ENCODE assay signal across 8 cellular contexts in genomic region chr17:5077781-5078105, GRCh38.
DNase-seq lines count a peak whose midpoint lies in the region; ATAC-seq and TF ChIP-seq lines count a peak whose summit lies in the region.

No MANE protein-coding gene starts in this region.

- H3K27ac Mint-ChIP-seq in activated naive CD8-positive, alpha-beta T cell treated with anti-CD3 and anti-CD28 coated beads, Interleukin-2, amount 50 U/mL, for 24 hours, result peak overlapping the region; percentile 90
- H3K27ac Mint-ChIP-seq in stimulated activated naive B cell treated with anti-CD40 and anti-IgM and Interleukin-4, amounts not matched to agents 10 μg/mL and 1 μg/mL and 100 μg/mL, for 72 hours, result peak overlapping the region; percentile 99

- H3K9me3 ChIP-seq in iPS-15b (ENCODE audit: control insufficient read depth, insufficient read depth, low read length), result no peaks in the 10 kb centered on the region

- no peak for ATAC-seq in activated naive CD8-positive, alpha-beta T cell treated with anti-CD3 and anti-CD28 coated beads, Interleukin-2, amount 50 U/mL, for 24 hours
- ATAC-seq in stimulated activated naive B cell treated with anti-CD40 and anti-IgM and Interleukin-4, amounts not matched to agents 10 μg/mL and 1 μg/mL and 100 μg/mL, for 72 hours (replicated peaks), result no peak
- no peak for ATAC-seq in GM18858 (IDR thresholded peaks at IDR 0.05; ENCODE audit: unreplicated experiment)
- ATAC-seq in GM18873 (IDR thresholded peaks at IDR 0.05; ENCODE audit: low FRiP score, unreplicated experiment), result no peak
- no peak for ATAC-seq in GM21515 (IDR thresholded peaks at IDR 0.05; ENCODE audit: unreplicated experiment)

- H3K36me3 ChIP-seq in iPS-15b (ENCODE audit: control insufficient read depth, insufficient read depth, low read length), result no peaks in the 10 kb centered on the region

- H3K4me3 ChIP-seq in HFF-Myc (replicated peaks; ENCODE audit: low read depth, low read length) (peak overlapping the region; percentile 49), iPS-15b (ENCODE audit: low read depth, low read length) (peak overlapping the region; percentile 65)

- DNase-seq in HFF-Myc (ENCODE audit: extremely low read depth, low read depth), result no peak
- DNase-seq in activated naive CD8-positive, alpha-beta T cell treated with anti-CD3 and anti-CD28 coated beads, Interleukin-2, amount 50 U/mL, for 24 hours, result no peak
- DNase-seq in stimulated activated naive B cell treated with anti-CD40 and anti-IgM and Interleukin-4, amounts not matched to agents 10 μg/mL and 1 μg/mL and 100 μg/mL, for 72 hours, result no peak
- DNase-seq in NCI-H524 treated with DMSO at 0.1 percent for 48 hours (lab: John Stamatoyannopoulos, UW), result no peak

- H3K27me3 ChIP-seq in iPS-15b (ENCODE audit: control insufficient read depth, insufficient read depth, low read length), result peaks cover 8% of the 10 kb centered on the region

- peaks cover 30% of the 10 kb centered on the region for H3K4me1 Mint-ChIP-seq in activated naive CD8-positive, alpha-beta T cell treated with anti-CD3 and anti-CD28 coated beads, Interleukin-2, amount 50 U/mL, for 24 hours
- peaks cover 18 to 42% of the 10 kb centered on the region in 2 donors for H3K4me1 Mint-ChIP-seq in stimulated activated naive B cell treated with anti-CD40 and anti-IgM and Interleukin-4, amounts not matched to agents 10 μg/mL and 1 μg/mL and 100 μg/mL, for 72 hours

- H3K9ac ChIP-seq in iPS-15b (ENCODE audit: low read depth, low read length), result peak overlapping the region; percentile 61

- H3K9me3 Mint-ChIP-seq in activated naive CD8-positive, alpha-beta T cell treated with anti-CD3 and anti-CD28 coated beads, Interleukin-2, amount 50 U/mL, for 24 hours, result peaks cover 9% of the 10 kb centered on the region
- peaks cover 0 to under 1% of the 10 kb centered on the region in 2 donors for H3K9me3 Mint-ChIP-seq in stimulated activated naive B cell treated with anti-CD40 and anti-IgM and Interleukin-4, amounts not matched to agents 10 μg/mL and 1 μg/mL and 100 μg/mL, for 72 hours

- peaks cover 12% of the 10 kb centered on the region for H3K4me1 ChIP-seq in iPS-15b (ENCODE audit: control insufficient read depth, insufficient read depth, low read length)

- no peak for TF ChIP-seq CTCF in HFF-Myc (IDR thresholded peaks at IDR 0.05; ENCODE audit: low read depth, low read length, missing control alignments)

- peaks cover 24% of the 10 kb centered on the region for H3K36me3 Mint-ChIP-seq in activated naive CD8-positive, alpha-beta T cell treated with anti-CD3 and anti-CD28 coated beads, Interleukin-2, amount 50 U/mL, for 24 hours (ENCODE audit: low read depth)
- peaks cover 22 to 27% of the 10 kb centered on the region in 2 donors for H3K36me3 Mint-ChIP-seq in stimulated activated naive B cell treated with anti-CD40 and anti-IgM and Interleukin-4, amounts not matched to agents 10 μg/mL and 1 μg/mL and 100 μg/mL, for 72 hours

- peak overlapping the region; percentile 80 for H3K4me3 Mint-ChIP-seq in activated naive CD8-positive, alpha-beta T cell treated with anti-CD3 and anti-CD28 coated beads, Interleukin-2, amount 50 U/mL, for 24 hours
- H3K4me3 Mint-ChIP-seq in stimulated activated naive B cell treated with anti-CD40 and anti-IgM and Interleukin-4, amounts not matched to agents 10 μg/mL and 1 μg/mL and 100 μg/mL, for 72 hours, result peak overlapping the region; percentile 76 to 85

- no peaks in the 10 kb centered on the region for H3K27me3 Mint-ChIP-seq in activated naive CD8-positive, alpha-beta T cell treated with anti-CD3 and anti-CD28 coated beads, Interleukin-2, amount 50 U/mL, for 24 hours
- H3K27me3 Mint-ChIP-seq in stimulated activated naive B cell treated with anti-CD40 and anti-IgM and Interleukin-4, amounts not matched to agents 10 μg/mL and 1 μg/mL and 100 μg/mL, for 72 hours, result no peaks in the 10 kb centered on the region
